38 cellular contexts compared by ENCODE assay signal in genomic region chr1:205452906-205453305, GRCh38. TPM values are rescaled to one million over a fixed set of nuclear protein-coding genes. Genes with fewer than 3 reads are reported as not detected.
"Had no signal": no experiment of that assay in that cellular context is flagged by ENCODE, and none has a peak within 500 bp of the region (broad histone marks: within the 10 kb centered on the region; RNA-seq: fewer than 3 reads in every experiment).

No MANE protein-coding gene starts in this region.

- H3K27ac Mint-ChIP-seq: activated CD4-positive, alpha-beta memory T cell treated with anti-CD3 and anti-CD28 coated beads for 36 hours; activated CD4-positive, alpha-beta T cell treated with anti-CD3 and anti-CD28 coated beads, Interleukin-2, amount 10 ng/mL, durations not matched to agents 24 days and 14 days; activated naive CD4-positive, alpha-beta T cell treated with anti-CD3 and anti-CD28 coated beads, Interleukin-2, amount 10 ng/mL, durations not matched to agents 7 days and 5 days; activated naive CD8-positive, alpha-beta T cell treated with anti-CD3 and anti-CD28 coated beads, Interleukin-2, amount 10 ng/mL, durations not matched to agents 7 days and 5 days; activated T-helper 1 cell treated with anti-CD3 and anti-CD28 coated beads, Interleukin-12 subunit alpha, Interleukin-12 subunit beta, Interleukin-2, Interleukin-4 antibody, amounts not matched to agents 30 ng/mL and 10 ng/mL and 1 ng/mL, durations not matched to agents 14 hours and 24 hours and 36 hours; mesothelial cell of epicardium; naive B cell; progenitor cell of endocrine pancreas; stimulated activated memory B cell treated with anti-CD40 and anti-IgM and Interleukin-4, amounts not matched to agents 10 μg/mL and 1 μg/mL and 100 μg/mL, for 72 hours; stimulated activated naive CD8-positive, alpha-beta T cell treated with anti-CD3 and anti-CD28 coated beads, Interleukin-15, amount 100 ng/mL, for 72 hours; T-helper 1 cell treated with Interleukin-12 subunit alpha and Interleukin-12 subunit beta and Interleukin-4 antibody, amounts not matched to agents 30 μg/mL and 1 μg/mL, for 36 hours; type B pancreatic cell had no signal

- H3K4me3 Mint-ChIP-seq: activated CD4-positive, alpha-beta memory T cell treated with anti-CD3 and anti-CD28 coated beads for 36 hours; activated CD4-positive, alpha-beta T cell treated with anti-CD3 and anti-CD28 coated beads, Interleukin-2, amount 10 ng/mL, durations not matched to agents 24 days and 14 days; activated naive CD4-positive, alpha-beta T cell treated with anti-CD3 and anti-CD28 coated beads, Interleukin-2, amount 10 ng/mL, durations not matched to agents 7 days and 5 days; activated naive CD8-positive, alpha-beta T cell treated with anti-CD3 and anti-CD28 coated beads, Interleukin-2, amount 10 ng/mL, durations not matched to agents 7 days and 5 days; activated T-helper 1 cell treated with anti-CD3 and anti-CD28 coated beads, Interleukin-12 subunit alpha, Interleukin-12 subunit beta, Interleukin-2, Interleukin-4 antibody, amounts not matched to agents 30 ng/mL and 10 ng/mL and 1 ng/mL, durations not matched to agents 14 hours and 24 hours and 36 hours; mesothelial cell of epicardium; naive B cell; stimulated activated memory B cell treated with anti-CD40 and anti-IgM and Interleukin-4, amounts not matched to agents 10 μg/mL and 1 μg/mL and 100 μg/mL, for 72 hours; stimulated activated naive CD8-positive, alpha-beta T cell treated with anti-CD3 and anti-CD28 coated beads, Interleukin-15, amount 100 ng/mL, for 72 hours; T-helper 1 cell treated with Interleukin-12 subunit alpha and Interleukin-12 subunit beta and Interleukin-4 antibody, amounts not matched to agents 30 μg/mL and 1 μg/mL, for 36 hours; type B pancreatic cell had no signal

- H3K9me3 Mint-ChIP-seq: activated CD4-positive, alpha-beta memory T cell treated with anti-CD3 and anti-CD28 coated beads for 36 hours; activated CD4-positive, alpha-beta T cell treated with anti-CD3 and anti-CD28 coated beads, Interleukin-2, amount 10 ng/mL, durations not matched to agents 24 days and 14 days; activated naive CD4-positive, alpha-beta T cell treated with anti-CD3 and anti-CD28 coated beads, Interleukin-2, amount 10 ng/mL, durations not matched to agents 7 days and 5 days; activated naive CD8-positive, alpha-beta T cell treated with anti-CD3 and anti-CD28 coated beads, Interleukin-2, amount 10 ng/mL, durations not matched to agents 7 days and 5 days; activated T-helper 1 cell treated with anti-CD3 and anti-CD28 coated beads, Interleukin-12 subunit alpha, Interleukin-12 subunit beta, Interleukin-2, Interleukin-4 antibody, amounts not matched to agents 30 ng/mL and 10 ng/mL and 1 ng/mL, durations not matched to agents 14 hours and 24 hours and 36 hours; mesothelial cell of epicardium; stimulated activated memory B cell treated with anti-CD40 and anti-IgM and Interleukin-4, amounts not matched to agents 10 μg/mL and 1 μg/mL and 100 μg/mL, for 72 hours; stimulated activated naive CD8-positive, alpha-beta T cell treated with anti-CD3 and anti-CD28 coated beads, Interleukin-15, amount 100 ng/mL, for 72 hours; T-helper 1 cell treated with Interleukin-12 subunit alpha and Interleukin-12 subunit beta and Interleukin-4 antibody, amounts not matched to agents 30 μg/mL and 1 μg/mL, for 36 hours; type B pancreatic cell had no signal

- H3K36me3 Mint-ChIP-seq: activated CD4-positive, alpha-beta memory T cell treated with anti-CD3 and anti-CD28 coated beads for 36 hours; activated naive CD4-positive, alpha-beta T cell treated with anti-CD3 and anti-CD28 coated beads, Interleukin-2, amount 10 ng/mL, durations not matched to agents 7 days and 5 days; activated naive CD8-positive, alpha-beta T cell treated with anti-CD3 and anti-CD28 coated beads, Interleukin-2, amount 10 ng/mL, durations not matched to agents 7 days and 5 days; mesothelial cell of epicardium; stimulated activated memory B cell treated with anti-CD40 and anti-IgM and Interleukin-4, amounts not matched to agents 10 μg/mL and 1 μg/mL and 100 μg/mL, for 72 hours; type B pancreatic cell had no signal

- H2AFZ ChIP-seq: hepatocyte had no signal

- H3K27ac ChIP-seq: ascending aorta, brain microvascular endothelial cell, gastroesophageal sphincter, hepatocyte, neutrophil, ovary, skin epidermis, uterus, WERI-Rb-1 had no signal

- H3K4me3 ChIP-seq: ascending aorta, gastroesophageal sphincter, hepatocyte, ovary, skin epidermis, uterus had no signal

- H3K9me3 ChIP-seq: ascending aorta, gastroesophageal sphincter, neutrophil, ovary, uterus had no signal

- ATAC-seq: gastroesophageal sphincter; left cardiac atrium; sciatic nerve; stimulated activated memory B cell treated with anti-CD40 and anti-IgM and Interleukin-4, amounts not matched to agents 10 μg/mL and 1 μg/mL and 100 μg/mL, for 72 hours; stimulated activated naive CD8-positive, alpha-beta T cell treated with anti-CD3 and anti-CD28 coated beads, Interleukin-15, amount 100 ng/mL, for 72 hours had no signal

- H3K79me2 ChIP-seq: hepatocyte had no signal

- H3K36me3 ChIP-seq: ascending aorta, brain microvascular endothelial cell, gastroesophageal sphincter, neutrophil, ovary, uterus, WERI-Rb-1 had no signal

- DNase-seq: activated CD4-positive, alpha-beta memory T cell treated with anti-CD3 and anti-CD28 coated beads for 36 hours; activated CD4-positive, alpha-beta T cell treated with anti-CD3 and anti-CD28 coated beads, Interleukin-2, amount 10 ng/mL, durations not matched to agents 24 days and 14 days; activated CD4-positive, CD25-positive, alpha-beta regulatory T cell treated with anti-CD3 and anti-CD28 coated beads, Interleukin-2, amount 50 U/mL, for 72 hours; activated CD8-positive, alpha-beta memory T cell treated with anti-CD3 and anti-CD28 coated beads, Interleukin-2, amount 50 U/mL, for 4 hours; activated gamma-delta T cell; activated naive CD4-positive, alpha-beta T cell treated with anti-CD3 and anti-CD28 coated beads, Interleukin-2, amount 10 ng/mL, durations not matched to agents 7 days and 5 days; activated naive CD8-positive, alpha-beta T cell treated with anti-CD3 and anti-CD28 coated beads, Interleukin-2, amount 10 ng/mL, durations not matched to agents 7 days and 5 days; activated T-cell treated with anti-CD3 and anti-CD28 coated beads, Interleukin-2, amount 50 U/mL, for 1 hour; brain microvascular endothelial cell; cortex of kidney; left cardiac atrium; mammary epithelial cell; naive B cell; ovary; retina; stimulated activated CD4-positive, alpha-beta T cell treated with anti-CD3 and anti-CD28 coated beads, Interleukin-4, amount 100 ng/mL, for 24 hours; stimulated activated naive CD8-positive, alpha-beta T cell treated with anti-CD3 and anti-CD28 coated beads, Interleukin-15, amount 100 ng/mL, for 72 hours; T1000; uterus; WERI-Rb-1 had no signal

- H3K4me2 ChIP-seq: hepatocyte had no signal

RNA-seq across cellular contexts. Expression of gene BLACAT1, which starts 2.9 kb away (rescaled TPM):
- total RNA-seq: ascending aorta, cardiac septum, chondrocyte, endothelial cell of umbilical vein, fibroblast of lung, fibroblast of villous mesenchyme, gastroesophageal sphincter, liver had no signal
- polyA plus RNA-seq: endothelial cell of umbilical vein, fibroblast of lung, liver had no signal

RNA-seq across cellular contexts. Expression of gene LEMD1, which starts 31.1 kb away (rescaled TPM):
- total RNA-seq: activated T-helper 1 cell treated with anti-CD3 and anti-CD28 coated beads, Interleukin-12 subunit alpha, Interleukin-12 subunit beta, Interleukin-2, Interleukin-4 antibody, amounts not matched to agents 30 ng/mL and 10 ng/mL and 1 ng/mL, durations not matched to agents 14 hours and 24 hours and 36 hours; ascending aorta; cardiac septum; chondrocyte; endothelial cell of umbilical vein; fibroblast of lung; fibroblast of villous mesenchyme; gastroesophageal sphincter; left cardiac atrium; liver; sciatic nerve had no signal
- polyA plus RNA-seq: endothelial cell of umbilical vein, fibroblast of lung, liver had no signal
